ENCODE assay signal across 8 cellular contexts in the genomic region with DNA sequence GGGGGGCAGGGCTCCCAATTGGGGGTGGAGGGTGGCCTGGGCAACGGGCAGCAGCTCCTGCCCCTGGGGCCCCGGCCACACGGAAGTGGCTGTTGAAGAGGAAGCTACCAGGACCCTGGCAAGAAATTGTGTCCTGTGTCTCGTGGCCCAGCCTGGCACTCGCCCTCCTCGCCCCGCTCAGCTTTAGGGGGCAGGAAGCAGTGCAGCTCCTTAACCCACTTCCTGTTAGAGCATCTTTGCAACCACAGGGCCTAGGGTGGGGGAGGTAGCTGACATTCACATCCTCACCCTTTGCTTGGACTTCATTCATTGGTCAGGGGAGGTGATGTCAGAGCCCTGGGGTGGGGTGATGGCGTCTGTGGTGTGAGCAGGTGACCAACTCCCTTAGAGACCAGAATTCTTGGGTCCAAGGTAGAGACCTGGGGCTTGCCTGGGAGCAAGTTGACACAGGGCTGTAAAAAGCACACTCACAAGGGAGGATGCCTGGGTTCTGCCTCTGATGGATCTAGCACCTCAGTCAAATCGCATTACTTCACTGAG. TPM values are rescaled to one million over a fixed set of nuclear protein-coding genes. Genes with fewer than 3 reads are reported as not detected.
DNase-seq lines count a peak whose midpoint lies in the region; ATAC-seq lines count a peak whose summit lies in the region.

A gene with protein sequence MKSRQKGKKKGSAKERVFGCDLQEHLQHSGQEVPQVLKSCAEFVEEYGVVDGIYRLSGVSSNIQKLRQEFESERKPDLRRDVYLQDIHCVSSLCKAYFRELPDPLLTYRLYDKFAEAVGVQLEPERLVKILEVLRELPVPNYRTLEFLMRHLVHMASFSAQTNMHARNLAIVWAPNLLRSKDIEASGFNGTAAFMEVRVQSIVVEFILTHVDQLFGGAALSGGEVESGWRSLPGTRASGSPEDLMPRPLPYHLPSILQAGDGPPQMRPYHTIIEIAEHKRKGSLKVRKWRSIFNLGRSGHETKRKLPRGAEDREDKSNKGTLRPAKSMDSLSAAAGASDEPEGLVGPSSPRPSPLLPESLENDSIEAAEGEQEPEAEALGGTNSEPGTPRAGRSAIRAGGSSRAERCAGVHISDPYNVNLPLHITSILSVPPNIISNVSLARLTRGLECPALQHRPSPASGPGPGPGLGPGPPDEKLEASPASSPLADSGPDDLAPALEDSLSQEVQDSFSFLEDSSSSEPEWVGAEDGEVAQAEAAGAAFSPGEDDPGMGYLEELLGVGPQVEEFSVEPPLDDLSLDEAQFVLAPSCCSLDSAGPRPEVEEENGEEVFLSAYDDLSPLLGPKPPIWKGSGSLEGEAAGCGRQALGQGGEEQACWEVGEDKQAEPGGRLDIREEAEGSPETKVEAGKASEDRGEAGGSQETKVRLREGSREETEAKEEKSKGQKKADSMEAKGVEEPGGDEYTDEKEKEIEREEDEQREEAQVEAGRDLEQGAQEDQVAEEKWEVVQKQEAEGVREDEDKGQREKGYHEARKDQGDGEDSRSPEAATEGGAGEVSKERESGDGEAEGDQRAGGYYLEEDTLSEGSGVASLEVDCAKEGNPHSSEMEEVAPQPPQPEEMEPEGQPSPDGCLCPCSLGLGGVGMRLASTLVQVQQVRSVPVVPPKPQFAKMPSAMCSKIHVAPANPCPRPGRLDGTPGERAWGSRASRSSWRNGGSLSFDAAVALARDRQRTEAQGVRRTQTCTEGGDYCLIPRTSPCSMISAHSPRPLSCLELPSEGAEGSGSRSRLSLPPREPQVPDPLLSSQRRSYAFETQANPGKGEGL (minus strand): TSS at position 161 of the 540 bp plus-strand sequence. CDS start 267 bp downstream, outside the sequence.

- H3K9me3 ChIP-seq in duodenal mucosa (ENCODE audit: control insufficient read depth in 1 of 2, low read length in 2 of 2), result no peaks in the 10 kb centered on the region

- no peaks in the 10 kb centered on the region for H3K36me3 ChIP-seq in duodenal mucosa (ENCODE audit: control insufficient read depth in 1 of 2, insufficient read depth in 2 of 2, low read length in 2 of 2)
- no peaks in the 10 kb centered on the region for H3K36me3 ChIP-seq in urinary bladder (ENCODE audit: insufficient read depth)

- peak within 1 kb of the TSS; percentile 65 for H3K27ac ChIP-seq in duodenal mucosa (ENCODE audit: low read depth, low read length)
- no peak within 1 kb of the TSS for H3K27ac ChIP-seq in urinary bladder (ENCODE audit: low read depth)

- H3K9ac ChIP-seq in duodenal mucosa (ENCODE audit: low read depth in 1 of 2, low read length in 2 of 2), result peak within 1 kb of the TSS; percentile 60 to 62

- ATAC-seq in GM19395 (IDR thresholded peaks at IDR 0.05; ENCODE audit: unreplicated experiment) (peak; percentile 90), HG03460 (IDR thresholded peaks at IDR 0.05; ENCODE audit: unreplicated experiment) (peak; percentile 76)

- DNase-seq in activated CD4-positive, alpha-beta T cell treated with anti-CD3 and anti-CD28 coated beads for 24 hours (ENCODE audit: low read depth in 2 of 2), result peak; percentile 61 to 69
- DNase-seq in putamen (ENCODE audit: low spot score) (peak; percentile 37), ACHN (no peak), glomerular visceral epithelial cell (ENCODE audit: extremely low spot score) (no peak)

- WGBS in urinary bladder, result 71% methylated on average over 9 of the region's 9 CpGs

- H3K4me1 ChIP-seq in duodenal mucosa (ENCODE audit: control insufficient read depth in 1 of 2, insufficient read depth in 2 of 2, low read length in 2 of 2) (peaks cover 0 to 8% of the 10 kb centered on the region in 2 donors), urinary bladder (ENCODE audit: insufficient read depth) (no peaks in the 10 kb centered on the region)

- in situ Hi-C loops in ACHN (cut with HindIII; ENCODE audit: low pct_ligation_motif_present, low pct_unique_long_range_greater_than_20kb, low sequenced_read_pairs), result no loop called here

- H3K27me3 ChIP-seq in duodenal mucosa (ENCODE audit: control insufficient read depth in 1 of 2, insufficient read depth in 2 of 2, low read length in 2 of 2), result no peaks in the 10 kb centered on the region

- H3K4me3 ChIP-seq in duodenal mucosa (ENCODE audit: low read depth in 1 of 2, low read length in 2 of 2) (peak within 1 kb of the TSS; percentile 69 to 70), urinary bladder (ENCODE audit: low read depth, low read length) (peak within 1 kb of the TSS; percentile 32)

RNA-seq across cellular contexts. Expression of the gene that starts here (rescaled TPM):
- total RNA-seq in urinary bladder, result 2.9 TPM
- polyA plus RNA-seq in urinary bladder, result 5.1 TPM

Comparison
In these comparisons a context has a peak if more than half of its experiments do, and no peak if none do; other contexts are left out.
1. DNase-seq: peak in activated CD4-positive, alpha-beta T cell treated with anti-CD3 and anti-CD28 coated beads for 24 hours (2 of 2) and putamen (single experiment); none in ACHN (single experiment) and glomerular visceral epithelial cell (single experiment).